In the genomic region with DNA sequence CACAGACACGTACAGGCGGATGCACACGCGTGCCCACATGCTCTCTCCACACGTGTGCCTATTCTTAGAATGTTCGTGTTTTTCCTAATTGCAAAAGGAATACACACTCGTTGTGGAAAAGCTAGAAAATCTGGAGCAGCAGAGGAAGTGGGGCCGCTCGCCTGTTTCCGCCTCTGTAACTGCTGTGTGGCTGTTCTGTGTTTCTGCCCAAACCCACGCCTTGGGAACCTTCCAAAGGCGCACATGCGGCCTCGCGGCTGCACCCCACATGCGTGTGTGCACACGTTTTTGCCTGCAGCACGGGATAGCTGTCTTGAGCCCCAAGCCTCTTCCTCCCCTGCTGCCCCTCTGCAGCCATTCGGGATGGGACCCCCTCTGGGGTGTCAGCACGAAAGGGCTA, we compare ENCODE assay signal across 26 cellular contexts. TPM values are rescaled to one million over a fixed set of nuclear protein-coding genes. Genes with fewer than 3 reads are reported as not detected.
DNase-seq lines count a peak whose midpoint lies in the region; ATAC-seq and TF ChIP-seq lines count a peak whose summit lies in the region.
"Had no signal": no experiment of that assay in that cellular context is flagged by ENCODE, and none has a peak within 500 bp of the region (broad histone marks: within the 10 kb centered on the region; RNA-seq: fewer than 3 reads in every experiment).

No MANE protein-coding gene starts in this region.

- no peak overlapping the region for H3K23ac ChIP-seq in neuronal stem cell (ENCODE audit: low read depth, low read length, poor library complexity)

- H3K4me1 Mint-ChIP-seq in WTC11, result peaks cover 3% of the 10 kb centered on the region; the same call in 1 of the 2 replicates

- H2AK5ac ChIP-seq in neuronal stem cell (ENCODE audit: low read depth, low read length), result peak overlapping the region; percentile 1

- H2BK15ac ChIP-seq in neuronal stem cell (ENCODE audit: low read length), result peak overlapping the region; percentile 45

- H2BK5ac ChIP-seq in neuronal stem cell (ENCODE audit: low read length), result no peak overlapping the region

- peak overlapping the region; percentile 39 for H2AFZ ChIP-seq in mammary epithelial cell (ENCODE audit: low read depth, low read length)
- H2AFZ ChIP-seq in neuronal stem cell (ENCODE audit: low read length), result peak overlapping the region; percentile 22
- H2AFZ ChIP-seq: GM23248 had no signal

- H3K79me1 ChIP-seq in neuronal stem cell (ENCODE audit: low read depth, low read length), result no peaks in the 10 kb centered on the region

- CTCF ChIA-PET in mammary epithelial cell (lab: Charles Lee; ENCODE audit: low non-redundant PET) (no interaction called here), WTC11 (lab: Charles Lee) (interaction anchor here (1.3 to 2.4 kb wide), 4 partner anchors 8 to 64 kb away, joined by 3 to 8 read pairs (median 6); no protein-coding TSS in a partner anchor)

- intact Hi-C loops in mammary epithelial cell (cut with micrococcal nuclease), result no loop called here
- intact Hi-C loops in breast epithelium (cut with DNase I; ENCODE audit: low total_unique reads), result no loop called here

- H3K9ac ChIP-seq in mammary epithelial cell (ENCODE audit: insufficient read depth, low read length) (no peak overlapping the region), neuronal stem cell (ENCODE audit: low read depth, low read length, poor library complexity) (peak overlapping the region; percentile 34)
- H3K9ac ChIP-seq: GM23248 had no signal

- peaks cover 3% of the 10 kb centered on the region; the same call in 1 of the 2 replicates for H3K36me3 Mint-ChIP-seq in WTC11

- dilution Hi-C loops in mammary epithelial cell (cut with HindIII; ENCODE audit: low sequenced_read_pairs), result no loop called here

- H3K9me3 Mint-ChIP-seq in WTC11, result no peaks in the 10 kb centered on the region

- no peak overlapping the region for H2BK12ac ChIP-seq in neuronal stem cell (ENCODE audit: low read length)

- ATAC-seq in WTC11 (no peak), GM19035 (IDR thresholded peaks at IDR 0.05; ENCODE audit: unreplicated experiment) (no peak)
- ATAC-seq: GM12878 had no signal

- no peak overlapping the region for H3K14ac ChIP-seq in neuronal stem cell (ENCODE audit: low read length)

- TF ChIP-seq POLR2A in breast epithelium (IDR thresholded peaks at IDR 0.05), result no peak

- in situ Hi-C loops in mammary epithelial cell (cut with MboI; ENCODE audit: low sequenced_read_pairs in 2 of 2), result no loop called here

- no TSS peak for BruUV-seq in mammary epithelial cell (replicated peaks; lab: Mats Ljungman, UMichigan)

- H3K4me3 ChIP-seq in mammary epithelial cell (replicated peaks in 1 of 3; ENCODE audit: insufficient read depth in 1 of 3, low read depth in 2 of 3, low read length in 3 of 3) (no peak overlapping the region), breast epithelium (no peak overlapping the region), neuronal stem cell (ENCODE audit: low read length in 2 of 2) (peak overlapping the region in 1 of 2 donors; percentile 36), H7 (ENCODE audit: insufficient read depth, low read depth, low read length) (no peak overlapping the region)
- H3K4me3 ChIP-seq: GM12878, GM23248, HAP-1, SJCRH30 had no signal

- peak overlapping the region; percentile 88 for H3K18ac ChIP-seq in neuronal stem cell (ENCODE audit: low read length)

- 9% methylated on average over 14 of the region's 20 CpGs for WGBS in mammary epithelial cell (ENCODE audit: low coverage, missing lambda C conversion rate)
- no CpG with 5 or more reads among the region's 20 CpGs for WGBS in neuronal stem cell (ENCODE audit: extremely low coverage in 2 of 2, insufficient read length in 2 of 2, insufficient replicate concordance in 1 of 2), 2 donors

- H3K27me3 Mint-ChIP-seq in WTC11 (ENCODE audit: low read depth), result no peaks in the 10 kb centered on the region

- TF ChIP-seq CTCF in mammary epithelial cell (conservative IDR thresholded peaks at IDR 0.05 in 1 of 2, IDR thresholded peaks at IDR 0.05 in 1 of 2; ENCODE audit: extremely low read depth in 1 of 2, insufficient read depth in 1 of 2, low read depth in 1 of 2, low read length in 2 of 2) (no peak), breast epithelium (IDR thresholded peaks at IDR 0.05) (no peak), WTC11 (IDR thresholded peaks at IDR 0.05) (no peak)

- H3K9me3 ChIP-seq in mammary epithelial cell (replicated peaks; ENCODE audit: insufficient read depth, low read length), result no peaks in the 10 kb centered on the region
- no peaks in the 10 kb centered on the region for H3K9me3 ChIP-seq in breast epithelium
- peaks cover 0 to 2% of the 10 kb centered on the region in 2 donors for H3K9me3 ChIP-seq in neuronal stem cell (replicated peaks in 1 of 2; ENCODE audit: control insufficient read depth in 2 of 2, insufficient read depth in 1 of 2, low read depth in 1 of 2, low read length in 2 of 2)
- H3K9me3 ChIP-seq: HAP-1, SJCRH30 had no signal

- no peak overlapping the region for H4K8ac ChIP-seq in neuronal stem cell (ENCODE audit: low read depth, low read length)

- POLR2A ChIA-PET in WTC11 (lab: Charles Lee), result no interaction called here

- no peak overlapping the region for H3K4me3 Mint-ChIP-seq in WTC11

- H3K27me3 ChIP-seq in mammary epithelial cell (ENCODE audit: insufficient read depth, low read length), result no peaks in the 10 kb centered on the region
- no peaks in the 10 kb centered on the region for H3K27me3 ChIP-seq in breast epithelium
- peaks cover 0 to 53% (median 0%) of the 10 kb centered on the region in 3 experiments for H3K27me3 ChIP-seq in neuronal stem cell (ENCODE audit: control insufficient read depth in 3 of 3, insufficient read depth in 3 of 3, low read depth in 1 of 3, low read length in 3 of 3)
- H3K27me3 ChIP-seq in H7 (ENCODE audit: control insufficient read depth, insufficient read depth, low read length), result no peaks in the 10 kb centered on the region

- H3K27ac ChIP-seq in mammary epithelial cell (ENCODE audit: insufficient read depth, low read depth, low read length) (no peak overlapping the region), breast epithelium (no peak overlapping the region), neuronal stem cell (replicated peaks; ENCODE audit: low read length) (no peak overlapping the region)
- H3K27ac ChIP-seq: 22Rv1, C4-2B, GM23248, HL-60, SJCRH30 had no signal

- H3K4me2 ChIP-seq in mammary epithelial cell (ENCODE audit: insufficient read depth, low read depth, low read length), result peak overlapping the region; percentile 1
- H3K4me2 ChIP-seq in neuronal stem cell (ENCODE audit: insufficient read depth, low read length, poor library complexity, severe bottlenecking), result no peak overlapping the region

- no peak overlapping the region for H4K91ac ChIP-seq in neuronal stem cell (ENCODE audit: low read depth, low read length, poor library complexity)

- H3K4me1 ChIP-seq in mammary epithelial cell (ENCODE audit: insufficient read depth, low read length) (peaks cover 23% of the 10 kb centered on the region), breast epithelium (no peaks in the 10 kb centered on the region), neuronal stem cell (ENCODE audit: control insufficient read depth in 2 of 2, insufficient read depth in 1 of 2, low read depth in 1 of 2, low read length in 2 of 2) (peaks cover 0 to 2% of the 10 kb centered on the region in 2 donors)
- H3K4me1 ChIP-seq: HAP-1 had no signal

- H3K36me3 ChIP-seq in mammary epithelial cell (ENCODE audit: insufficient read depth, low read length), result no peaks in the 10 kb centered on the region
- no peaks in the 10 kb centered on the region for H3K36me3 ChIP-seq in breast epithelium
- no peaks in the 10 kb centered on the region for H3K36me3 ChIP-seq in neuronal stem cell (replicated peaks in 1 of 2; ENCODE audit: control insufficient read depth in 2 of 2, insufficient read depth in 2 of 2, low read length in 2 of 2)
- peaks cover 4% of the 10 kb centered on the region for H3K36me3 ChIP-seq in H7 (replicated peaks; ENCODE audit: control insufficient read depth, insufficient read depth, low read length)
- H3K36me3 ChIP-seq: HAP-1, SJCRH30 had no signal

- H2BK120ac ChIP-seq in neuronal stem cell (ENCODE audit: low read depth, low read length), result no peak overlapping the region

- H3K79me2 ChIP-seq in mammary epithelial cell (ENCODE audit: insufficient read depth, low read length), result no peaks in the 10 kb centered on the region

- no peak overlapping the region for H3K4ac ChIP-seq in neuronal stem cell (ENCODE audit: low read length)

- DNase-seq in mammary epithelial cell, result peak; percentile 19
- DNase-seq in breast epithelium (ENCODE audit: low spot score in 2 of 2), result no peak
- DNase-seq in WTC11 (ENCODE audit: low spot score), result no peak
- no peak for DNase-seq in neuronal stem cell (ENCODE audit: low spot score)
- no peak for DNase-seq in H7
- DNase-seq in NCI-H2081 (lab: John Stamatoyannopoulos, UW), result no peak
- DNase-seq in DMS114 treated with DMSO at 0.1 percent for 48 hours (lab: John Stamatoyannopoulos, UW; ENCODE audit: unreplicated experiment), result no peak
- DNase-seq: ACHN, DMS79, GM23248, Karpas-422, NCI-H1694, NCI-H2081 treated with DMSO at 0.1 percent for 48 hours, NCI-H2171 treated with DMSO at 0.1 percent for 48 hours, NCI-H524 treated with DMSO at 0.1 percent for 48 hours, NCI-H82 had no signal

- H4K20me1 ChIP-seq in mammary epithelial cell (ENCODE audit: insufficient read depth, low read length), result no peaks in the 10 kb centered on the region

- peak overlapping the region; percentile 29; the same call in 1 of the 2 replicates for H3K27ac Mint-ChIP-seq in WTC11

RNA-seq across cellular contexts. Expression of gene SLC17A9, which starts 12.2 kb away (rescaled TPM):
- total RNA-seq in mammary epithelial cell (under 1 TPM; 0.33 to 0.67 TPM), breast epithelium (1 to 10 TPM; 2.2 to 4.9 (median 2.7) TPM), WTC11 (2021) (26.2 to 41.7 TPM (median 30.8 TPM) in 3 replicates)
- 0.09 TPM for polyA plus RNA-seq in mammary epithelial cell
- polyA minus RNA-seq in mammary epithelial cell, result not detected
- polyA plus RNA-seq in neuronal stem cell (2013, experiment 1 of 2), result 1.6 TPM
- 1.9 TPM for polyA plus RNA-seq in neuronal stem cell (2013, experiment 2 of 2)
- 32.6 and 41.4 TPM in 2 replicates for total RNA-seq in H7 (2014; rRNA removed; shearing (Covaris generic))
- total RNA-seq: HT1080 had no signal

RNA-seq across cellular contexts. Expression of gene GID8, which starts 26.8 kb away (rescaled TPM):
- total RNA-seq in mammary epithelial cell (10 to 100 TPM; 34.5 to 43.2 TPM), breast epithelium (10 to 100 TPM; 30.2 to 36.7 (median 31.8) TPM), WTC11 (2021) (56.2 to 70.2 TPM (median 56.6 TPM) in 3 replicates)
- 29.7 TPM for polyA plus RNA-seq in mammary epithelial cell
- polyA minus RNA-seq in mammary epithelial cell, result 47.5 TPM
- 34.3 TPM for polyA plus RNA-seq in neuronal stem cell (2013, experiment 1 of 2)
- polyA plus RNA-seq in neuronal stem cell (2013, experiment 2 of 2), result 35.7 TPM
- 49.1 and 57.0 TPM in 2 replicates for total RNA-seq in H7 (2014; rRNA removed; shearing (Covaris generic))

RNA-seq across cellular contexts. Expression of gene DIDO1, which starts 38.4 kb away (rescaled TPM):
- total RNA-seq in mammary epithelial cell (10 to 100 TPM; 38.7 to 53.2 TPM), breast epithelium (10 to 100 TPM; 59.8 to 83.1 (median 64.9) TPM), WTC11 (2021) (69.3 to 87.3 TPM (median 71.6 TPM) in 3 replicates)
- 13.6 TPM for polyA plus RNA-seq in mammary epithelial cell
- polyA minus RNA-seq in mammary epithelial cell, result 31.4 TPM
- 50.1 TPM for polyA plus RNA-seq in neuronal stem cell (2013, experiment 1 of 2)
- polyA plus RNA-seq in neuronal stem cell (2013, experiment 2 of 2), result 49.8 TPM
- total RNA-seq in H7 (2014; rRNA removed; shearing (Covaris generic)), result 53.2 and 63.4 TPM in 2 replicates

RNA-seq across cellular contexts. Expression of gene BHLHE23, which starts 42.1 kb away (rescaled TPM):
- total RNA-seq in mammary epithelial cell, result not detected
- polyA plus RNA-seq in mammary epithelial cell, result not detected
- polyA minus RNA-seq in mammary epithelial cell, result not detected
- total RNA-seq in breast epithelium, result not detected
- 0.57 to 1.3 TPM (median 0.66 TPM) in 3 replicates for total RNA-seq in WTC11 (2021)
- polyA plus RNA-seq in neuronal stem cell (2013, experiment 1 of 2), result not detected
- not detected for polyA plus RNA-seq in neuronal stem cell (2013, experiment 2 of 2)
- 2.1 TPM in 2 replicates for total RNA-seq in H7 (2014; rRNA removed; shearing (Covaris generic))
- total RNA-seq: GM23248, HT1080, MCF 10A, OCI-LY7, SJCRH30 had no signal
- polyA plus RNA-seq: GM23248 had no signal
